In the genomic region with DNA sequence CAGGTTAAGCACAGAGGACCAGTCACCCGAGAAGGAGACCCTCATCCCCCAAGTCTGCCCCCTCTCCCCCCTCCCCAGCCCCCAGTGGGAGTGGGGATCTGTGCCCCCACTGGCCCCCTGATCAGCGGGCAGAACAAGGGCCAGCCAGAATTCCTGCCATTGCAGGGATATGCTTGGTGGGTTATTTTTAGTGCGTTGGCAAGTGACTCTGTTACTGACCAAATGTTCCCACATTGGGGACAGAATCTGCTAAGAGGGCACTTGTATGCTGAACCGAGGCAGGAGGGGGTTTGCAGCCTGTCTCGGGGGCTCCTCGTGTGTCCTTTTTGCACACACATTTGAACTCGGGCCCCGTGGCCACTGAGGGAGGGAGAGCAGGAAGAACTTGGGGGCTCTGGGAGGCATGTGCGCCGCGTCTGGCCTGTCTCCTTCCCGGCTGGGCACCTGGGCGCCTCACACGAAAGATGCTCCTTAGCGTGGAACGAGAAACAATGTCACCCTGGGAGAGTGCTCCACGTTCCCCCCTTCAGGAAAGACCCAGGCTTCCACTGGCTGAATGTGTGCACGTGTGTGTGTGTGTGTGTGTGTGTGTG, we compare ENCODE assay signal across 20 cellular contexts.
"Had no signal": no experiment of that assay in that cellular context is flagged by ENCODE, and none has a peak within 500 bp of the region (broad histone marks: within the 10 kb centered on the region; RNA-seq: fewer than 3 reads in every experiment).

No MANE protein-coding gene starts in this region.

- DNase-seq: activated B cell treated with CpG ODN at 0.5 μM for 24 hours; activated CD4-positive, alpha-beta memory T cell treated with anti-CD3 and anti-CD28 coated beads for 36 hours; activated CD4-positive, alpha-beta T cell treated with anti-CD3 and anti-CD28 coated beads for 4 hours; activated CD8-positive, alpha-beta memory T cell treated with anti-CD3 and anti-CD28 coated beads, Interleukin-2, amount 10 ng/mL, durations not matched to agents 7 days and 5 days; activated naive CD4-positive, alpha-beta T cell treated with Interleukin-2 at 50 U/mL for 16 hours; activated T-cell treated with anti-CD3 and anti-CD28 coated beads, Interleukin-2, amount 50 U/mL, for 1 hour; anterior cingulate cortex; brain microvascular endothelial cell; cerebellar nuclear complex; effector memory CD4-positive, alpha-beta T cell; left colon; right lobe of liver; spleen; stimulated activated CD4-positive, alpha-beta T cell treated with anti-CD3 and anti-CD28 coated beads, Interleukin-4, amount 100 ng/mL, for 4 hours; T-helper 1 cell; T-helper 9 cell had no signal

- H3K27ac ChIP-seq: brain microvascular endothelial cell, esophagus muscularis mucosa, right lobe of liver, spleen had no signal

- H3K9me3 ChIP-seq: esophagus muscularis mucosa, right lobe of liver, spleen had no signal

- ATAC-seq: activated CD8-positive, alpha-beta memory T cell treated with anti-CD3 and anti-CD28 coated beads, Interleukin-2, amount 10 ng/mL, durations not matched to agents 7 days and 5 days; activated T-helper 17 cell treated with anti-CD3 and anti-CD28 coated beads, Interleukin-2, amount 50 U/mL, for 72 hours; left colon; right lobe of liver; stimulated activated memory B cell treated with anti-CD40 and anti-IgM and Interleukin-4, amounts not matched to agents 10 μg/mL and 1 μg/mL and 100 μg/mL, for 72 hours had no signal

- H3K4me3 ChIP-seq: esophagus muscularis mucosa, lung, right lobe of liver, spleen had no signal

- H3K27me3 ChIP-seq: right lobe of liver had no signal

- H3K36me3 ChIP-seq: brain microvascular endothelial cell, esophagus muscularis mucosa, right lobe of liver, spleen had no signal
